26 cellular contexts compared by ENCODE assay signal in genomic region chr2:127606594-127607398, GRCh38. TPM values are rescaled to one million over a fixed set of nuclear protein-coding genes. Genes with fewer than 3 reads are reported as not detected.
A peak's percentile ranks its signal among the peaks of the same experiment; 100 is the strongest.
DNase-seq lines count a peak whose midpoint lies in the region; ATAC-seq, FAIRE-seq and TF ChIP-seq lines count a peak whose summit lies in the region.
"Had no signal": no experiment of that assay in that cellular context is flagged by ENCODE, and none has a peak within 500 bp of the region (broad histone marks: within the 10 kb centered on the region; RNA-seq: fewer than 3 reads in every experiment).

No MANE protein-coding gene starts in this region.

- no peak for FAIRE-seq in kidney (lab: Jason Lieb, UNC)
- FAIRE-seq: frontal cortex, GM18507 had no signal

- TF ChIP-seq CTCF in kidney (IDR thresholded peaks at IDR 0.05; ENCODE audit: borderline replicate concordance, extremely low read depth, insufficient read depth): no peak
- TF ChIP-seq CTCF in type B pancreatic cell (conservative IDR thresholded peaks at IDR 0.05): no peak
- TF ChIP-seq CTCF in omental fat pad (IDR thresholded peaks at IDR 0.05): no peak

- no peak for ATAC-seq in omental fat pad (ENCODE audit: low FRiP score)
- ATAC-seq: esophagus mucosa, SK-N-SH treated with all-trans-retinoic acid at 6 μM for 48 hours had no signal

- H3K36me3 ChIP-seq in KOPT-K1 (ENCODE audit: insufficient read depth, low read length) (peaks cover 80% of the 10 kb centered on the region), kidney (ENCODE audit: control insufficient read depth in 1 of 2, insufficient read depth in 2 of 2, low read length in 2 of 2) (no peaks in the 10 kb centered on the region)
- H3K36me3 ChIP-seq: tibial nerve had no signal

- H3K4me3 ChIP-seq in kidney (ENCODE audit: low read length in 2 of 2): no peak overlapping the region
- H3K4me3 ChIP-seq: lung, tibial nerve had no signal

- H3K4me3 Mint-ChIP-seq in type B pancreatic cell: no peak overlapping the region
- H3K4me3 Mint-ChIP-seq: activated T-helper 1 cell treated with anti-CD3 and anti-CD28 coated beads, Interleukin-12 subunit alpha, Interleukin-12 subunit beta, Interleukin-2, Interleukin-4 antibody, amounts not matched to agents 30 ng/mL and 10 ng/mL and 1 ng/mL, durations not matched to agents 14 hours and 24 hours and 36 hours; brain; stimulated activated naive CD8-positive, alpha-beta T cell treated with anti-CD3 and anti-CD28 coated beads, Interleukin-15, Interleukin-2, amounts not matched to agents 100 ng/mL and 50 ng/mL, for 24 hours; T-helper 2 cell treated with Interferon-gamma antibody and Interleukin-4, amounts not matched to agents 5 μg/mL and 100 μg/mL, for 36 hours had no signal

- no peak overlapping the region for H3K9ac ChIP-seq in kidney (ENCODE audit: low read length in 2 of 2)

- H3K27ac ChIP-seq in KOPT-K1 (ENCODE audit: low read depth, low read length, poor library complexity, severe bottlenecking) (peak overlapping the region; percentile 99), kidney (ENCODE audit: low read depth in 2 of 2, low read length in 2 of 2) (no peak overlapping the region)
- H3K27ac ChIP-seq: tibial nerve had no signal

- no peak overlapping the region for H3K27ac Mint-ChIP-seq in type B pancreatic cell
- H3K27ac Mint-ChIP-seq: activated T-helper 1 cell treated with anti-CD3 and anti-CD28 coated beads, Interleukin-12 subunit alpha, Interleukin-12 subunit beta, Interleukin-2, Interleukin-4 antibody, amounts not matched to agents 30 ng/mL and 10 ng/mL and 1 ng/mL, durations not matched to agents 14 hours and 24 hours and 36 hours; brain; stimulated activated naive CD8-positive, alpha-beta T cell treated with anti-CD3 and anti-CD28 coated beads, Interleukin-15, Interleukin-2, amounts not matched to agents 100 ng/mL and 50 ng/mL, for 24 hours; T-helper 2 cell treated with Interferon-gamma antibody and Interleukin-4, amounts not matched to agents 5 μg/mL and 100 μg/mL, for 36 hours had no signal

- H3K27me3 Mint-ChIP-seq in type B pancreatic cell: no peaks in the 10 kb centered on the region
- H3K27me3 Mint-ChIP-seq: stimulated activated naive CD8-positive, alpha-beta T cell treated with anti-CD3 and anti-CD28 coated beads, Interleukin-15, Interleukin-2, amounts not matched to agents 100 ng/mL and 50 ng/mL, for 24 hours had no signal

- DNase-seq in activated effector memory CD4-positive, alpha-beta T cell treated with anti-CD3 and anti-CD28 coated beads, Interleukin-2, amount 50 U/mL, for 16 hours: peak; percentile 48
- DNase-seq in activated effector memory CD4-positive, alpha-beta T cell treated with Interleukin-2 at 50 U/mL for 16 hours: no peak
- peak; percentile 29 for DNase-seq in kidney
- DNase-seq in type B pancreatic cell (ENCODE audit: extremely low spot score, unreplicated experiment): peak; percentile 58
- DNase-seq in middle frontal gyrus (ENCODE audit: extremely low spot score, low spot score): no peak
- DNase-seq in NAMALWA (ENCODE audit: low spot score): no peak
- no peak for DNase-seq in omental fat pad (ENCODE audit: low spot score)
- DNase-seq: C1 segment of cervical spinal cord; Calu3; effector memory CD4-positive, alpha-beta T cell; hippocampal formation; NCI-H69; occipital lobe; stimulated activated CD4-positive, alpha-beta T cell treated with anti-CD3 and anti-CD28 coated beads, Interleukin-12 subunit alpha, Interleukin-12 subunit beta, amount 100 ng/mL, for 4 hours had no signal

- intact Hi-C loops in kidney (cut with DNase I): no loop called here

- H3K36me3 Mint-ChIP-seq in type B pancreatic cell: no peaks in the 10 kb centered on the region
- H3K36me3 Mint-ChIP-seq: brain had no signal

- H3K9me3 Mint-ChIP-seq in type B pancreatic cell: peaks cover 8% of the 10 kb centered on the region

- peaks cover 0 to 2% of the 10 kb centered on the region in 2 donors for H3K4me1 ChIP-seq in kidney (ENCODE audit: control insufficient read depth in 1 of 2, insufficient read depth in 1 of 2, low read depth in 1 of 2, low read length in 2 of 2)
- H3K4me1 ChIP-seq: tibial nerve had no signal

- H3K9me3 ChIP-seq in KOPT-K1 (ENCODE audit: insufficient read depth, low read length, poor library complexity, severe bottlenecking) (peaks cover 18% of the 10 kb centered on the region), kidney (ENCODE audit: control insufficient read depth in 1 of 2, low read length in 2 of 2) (no peaks in the 10 kb centered on the region)

- no peaks in the 10 kb centered on the region for H3K4me1 Mint-ChIP-seq in type B pancreatic cell (ENCODE audit: unreplicated experiment)
- H3K4me1 Mint-ChIP-seq: brain had no signal

RNA-seq across cellular contexts. Expression of gene GPR17, which starts 39.2 kb away (rescaled TPM):
- 0.50 TPM for total RNA-seq in kidney
- polyA plus RNA-seq in kidney (ENCODE audit: insufficient read depth, low read depth, low replicate concordance): 0.39 TPM
- total RNA-seq in type B pancreatic cell (ENCODE audit: low replicate concordance): 0.19 TPM in 1 of 2 replicates, not detected in the other
- total RNA-seq in omental fat pad: not detected
- total RNA-seq: activated T-helper 1 cell treated with anti-CD3 and anti-CD28 coated beads, Interleukin-12 subunit alpha, Interleukin-12 subunit beta, Interleukin-2, Interleukin-4 antibody, amounts not matched to agents 30 ng/mL and 10 ng/mL and 1 ng/mL, durations not matched to agents 14 hours and 24 hours and 36 hours; Calu3; esophagus mucosa; G401 had no signal

Comparison
In these comparisons a context has a peak if more than half of its experiments do, and no peak if none do; other contexts are left out.
1. DNase-seq: peak in activated effector memory CD4-positive, alpha-beta T cell treated with anti-CD3 and anti-CD28 coated beads, Interleukin-2, amount 50 U/mL, for 16 hours (single experiment), kidney (single experiment) and type B pancreatic cell (single experiment); none in activated effector memory CD4-positive, alpha-beta T cell treated with Interleukin-2 at 50 U/mL for 16 hours (single experiment), middle frontal gyrus (single experiment), NAMALWA (single experiment) and omental fat pad (single experiment).